Comparison of ENCODE assay signal across 1 cellular context in the genomic region with DNA sequence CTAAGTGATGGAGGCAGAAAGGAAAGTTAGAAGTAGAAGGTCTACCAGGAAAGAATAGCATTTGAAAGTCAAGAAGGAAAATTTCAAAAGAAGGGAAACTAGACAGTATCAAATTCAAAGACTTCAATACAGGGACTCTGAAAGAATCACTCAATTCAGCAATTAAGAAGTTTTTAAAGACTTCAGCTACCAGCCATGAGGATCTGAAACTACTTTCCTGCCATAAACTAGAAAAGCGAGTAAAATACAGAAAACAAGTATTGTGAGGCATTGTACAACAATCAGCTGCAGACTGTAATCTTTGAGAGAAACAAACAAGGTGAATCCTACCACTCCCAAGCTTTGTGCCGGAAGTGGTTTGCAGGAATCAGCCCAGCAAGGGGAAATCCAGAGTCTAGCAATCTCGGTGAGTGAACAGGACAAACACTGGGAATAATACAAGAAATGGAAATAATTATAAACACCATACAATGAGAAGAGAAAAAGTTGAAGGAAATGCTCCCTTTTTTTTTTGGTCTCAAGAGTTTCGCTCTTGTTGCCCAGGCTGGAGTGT.
TF ChIP-seq lines count a peak whose summit lies in the region.

No MANE protein-coding gene starts in this region.

TF ChIP-seq in GM12878, 131 proteins besides CTCF, POLR2A, EP300 and RAD21:
- TF ChIP-seq, protein P1, sequence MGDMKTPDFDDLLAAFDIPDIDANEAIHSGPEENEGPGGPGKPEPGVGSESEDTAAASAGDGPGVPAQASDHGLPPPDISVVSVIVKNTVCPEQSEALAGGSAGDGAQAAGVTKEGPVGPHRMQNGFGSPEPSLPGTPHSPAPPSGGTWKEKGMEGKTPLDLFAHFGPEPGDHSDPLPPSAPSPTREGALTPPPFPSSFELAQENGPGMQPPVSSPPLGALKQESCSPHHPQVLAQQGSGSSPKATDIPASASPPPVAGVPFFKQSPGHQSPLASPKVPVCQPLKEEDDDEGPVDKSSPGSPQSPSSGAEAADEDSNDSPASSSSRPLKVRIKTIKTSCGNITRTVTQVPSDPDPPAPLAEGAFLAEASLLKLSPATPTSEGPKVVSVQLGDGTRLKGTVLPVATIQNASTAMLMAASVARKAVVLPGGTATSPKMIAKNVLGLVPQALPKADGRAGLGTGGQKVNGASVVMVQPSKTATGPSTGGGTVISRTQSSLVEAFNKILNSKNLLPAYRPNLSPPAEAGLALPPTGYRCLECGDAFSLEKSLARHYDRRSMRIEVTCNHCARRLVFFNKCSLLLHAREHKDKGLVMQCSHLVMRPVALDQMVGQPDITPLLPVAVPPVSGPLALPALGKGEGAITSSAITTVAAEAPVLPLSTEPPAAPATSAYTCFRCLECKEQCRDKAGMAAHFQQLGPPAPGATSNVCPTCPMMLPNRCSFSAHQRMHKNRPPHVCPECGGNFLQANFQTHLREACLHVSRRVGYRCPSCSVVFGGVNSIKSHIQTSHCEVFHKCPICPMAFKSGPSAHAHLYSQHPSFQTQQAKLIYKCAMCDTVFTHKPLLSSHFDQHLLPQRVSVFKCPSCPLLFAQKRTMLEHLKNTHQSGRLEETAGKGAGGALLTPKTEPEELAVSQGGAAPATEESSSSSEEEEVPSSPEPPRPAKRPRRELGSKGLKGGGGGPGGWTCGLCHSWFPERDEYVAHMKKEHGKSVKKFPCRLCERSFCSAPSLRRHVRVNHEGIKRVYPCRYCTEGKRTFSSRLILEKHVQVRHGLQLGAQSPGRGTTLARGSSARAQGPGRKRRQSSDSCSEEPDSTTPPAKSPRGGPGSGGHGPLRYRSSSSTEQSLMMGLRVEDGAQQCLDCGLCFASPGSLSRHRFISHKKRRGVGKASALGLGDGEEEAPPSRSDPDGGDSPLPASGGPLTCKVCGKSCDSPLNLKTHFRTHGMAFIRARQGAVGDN (IDR thresholded peaks at IDR 0.05) = no peak
- TF ChIP-seq SPI1 (IDR thresholded peaks at IDR 0.05; ENCODE audit: borderline replicate concordance, insufficient read depth, low read depth, low read length) (peak; percentile 67; the same call in 1 of the 2 replicates), MTA2 (IDR thresholded peaks at IDR 0.05; ENCODE audit: low read depth) (peak; percentile 42; the same call in 1 of the 2 replicates), FOXK2 (IDR thresholded peaks at IDR 0.05) (no peak), YBX1 (IDR thresholded peaks at IDR 0.05) (no peak), IKZF2 (IDR thresholded peaks at IDR 0.05) (peak; percentile 20 to 37; a peak in 3 of 4 replicates), SMARCA5 (IDR thresholded peaks at IDR 0.05) (no peak)
- TF ChIP-seq, protein P2, sequence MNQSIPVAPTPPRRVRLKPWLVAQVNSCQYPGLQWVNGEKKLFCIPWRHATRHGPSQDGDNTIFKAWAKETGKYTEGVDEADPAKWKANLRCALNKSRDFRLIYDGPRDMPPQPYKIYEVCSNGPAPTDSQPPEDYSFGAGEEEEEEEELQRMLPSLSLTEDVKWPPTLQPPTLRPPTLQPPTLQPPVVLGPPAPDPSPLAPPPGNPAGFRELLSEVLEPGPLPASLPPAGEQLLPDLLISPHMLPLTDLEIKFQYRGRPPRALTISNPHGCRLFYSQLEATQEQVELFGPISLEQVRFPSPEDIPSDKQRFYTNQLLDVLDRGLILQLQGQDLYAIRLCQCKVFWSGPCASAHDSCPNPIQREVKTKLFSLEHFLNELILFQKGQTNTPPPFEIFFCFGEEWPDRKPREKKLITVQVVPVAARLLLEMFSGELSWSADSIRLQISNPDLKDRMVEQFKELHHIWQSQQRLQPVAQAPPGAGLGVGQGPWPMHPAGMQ (IDR thresholded peaks at IDR 0.05; ENCODE audit: borderline replicate concordance) = no peak
- TF ChIP-seq, protein P3, sequence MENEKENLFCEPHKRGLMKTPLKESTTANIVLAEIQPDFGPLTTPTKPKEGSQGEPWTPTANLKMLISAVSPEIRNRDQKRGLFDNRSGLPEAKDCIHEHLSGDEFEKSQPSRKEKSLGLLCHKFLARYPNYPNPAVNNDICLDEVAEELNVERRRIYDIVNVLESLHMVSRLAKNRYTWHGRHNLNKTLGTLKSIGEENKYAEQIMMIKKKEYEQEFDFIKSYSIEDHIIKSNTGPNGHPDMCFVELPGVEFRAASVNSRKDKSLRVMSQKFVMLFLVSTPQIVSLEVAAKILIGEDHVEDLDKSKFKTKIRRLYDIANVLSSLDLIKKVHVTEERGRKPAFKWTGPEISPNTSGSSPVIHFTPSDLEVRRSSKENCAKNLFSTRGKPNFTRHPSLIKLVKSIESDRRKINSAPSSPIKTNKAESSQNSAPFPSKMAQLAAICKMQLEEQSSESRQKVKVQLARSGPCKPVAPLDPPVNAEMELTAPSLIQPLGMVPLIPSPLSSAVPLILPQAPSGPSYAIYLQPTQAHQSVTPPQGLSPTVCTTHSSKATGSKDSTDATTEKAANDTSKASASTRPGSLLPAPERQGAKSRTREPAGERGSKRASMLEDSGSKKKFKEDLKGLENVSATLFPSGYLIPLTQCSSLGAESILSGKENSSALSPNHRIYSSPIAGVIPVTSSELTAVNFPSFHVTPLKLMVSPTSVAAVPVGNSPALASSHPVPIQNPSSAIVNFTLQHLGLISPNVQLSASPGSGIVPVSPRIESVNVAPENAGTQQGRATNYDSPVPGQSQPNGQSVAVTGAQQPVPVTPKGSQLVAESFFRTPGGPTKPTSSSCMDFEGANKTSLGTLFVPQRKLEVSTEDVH (IDR thresholded peaks at IDR 0.05; ENCODE audit: low read depth, partially characterized antibody) = no peak
TF ChIP-seq in GM12878: peak in this region for 3.
